1 cellular context compared by ENCODE assay signal in the genomic region with DNA sequence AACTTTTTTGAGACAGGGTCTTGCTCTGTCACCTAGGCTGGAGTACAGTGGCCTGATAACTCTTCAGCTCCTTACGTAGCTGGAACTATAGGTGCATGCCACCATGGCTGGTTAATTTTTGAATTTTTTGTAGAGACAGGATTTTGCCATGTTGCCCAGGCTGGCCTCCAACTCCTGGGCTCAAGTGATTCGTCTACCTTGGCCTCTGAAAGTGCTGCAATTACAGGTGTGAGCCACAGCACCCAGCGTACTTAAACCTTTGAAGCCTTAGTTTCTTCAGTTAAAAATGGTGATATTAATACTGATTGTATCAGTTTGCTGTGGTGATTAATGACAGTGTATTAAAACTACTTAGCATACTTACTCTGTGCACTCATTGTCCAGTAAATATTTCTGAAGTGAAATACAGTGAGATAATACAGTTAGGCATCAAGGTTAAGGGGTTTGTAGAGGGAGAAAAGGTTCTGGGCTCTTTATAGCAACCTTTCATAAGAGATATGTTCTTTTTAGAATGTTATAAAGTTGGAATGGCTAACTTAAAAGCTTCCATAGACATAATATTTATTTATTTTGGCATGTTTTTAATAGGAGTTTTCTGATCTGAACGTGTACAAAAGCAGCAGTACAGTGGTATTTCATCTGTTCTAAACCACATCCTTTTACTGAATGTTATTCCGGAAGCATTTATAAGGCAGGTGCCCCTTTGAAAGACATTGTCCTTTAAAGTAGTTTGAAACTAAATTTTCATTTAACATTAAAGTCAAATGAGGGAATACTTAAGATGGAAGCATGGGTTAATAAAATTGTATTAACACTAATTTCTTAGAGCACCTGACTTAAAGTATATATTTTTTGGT.
TF ChIP-seq lines count a peak whose summit lies in the region.

No MANE protein-coding gene starts in this region.

TF ChIP-seq in SK-N-SH, 30 proteins besides CTCF, POLR2A, EP300 and RAD21 (continued from another document):
- TF ChIP-seq, protein P1, sequence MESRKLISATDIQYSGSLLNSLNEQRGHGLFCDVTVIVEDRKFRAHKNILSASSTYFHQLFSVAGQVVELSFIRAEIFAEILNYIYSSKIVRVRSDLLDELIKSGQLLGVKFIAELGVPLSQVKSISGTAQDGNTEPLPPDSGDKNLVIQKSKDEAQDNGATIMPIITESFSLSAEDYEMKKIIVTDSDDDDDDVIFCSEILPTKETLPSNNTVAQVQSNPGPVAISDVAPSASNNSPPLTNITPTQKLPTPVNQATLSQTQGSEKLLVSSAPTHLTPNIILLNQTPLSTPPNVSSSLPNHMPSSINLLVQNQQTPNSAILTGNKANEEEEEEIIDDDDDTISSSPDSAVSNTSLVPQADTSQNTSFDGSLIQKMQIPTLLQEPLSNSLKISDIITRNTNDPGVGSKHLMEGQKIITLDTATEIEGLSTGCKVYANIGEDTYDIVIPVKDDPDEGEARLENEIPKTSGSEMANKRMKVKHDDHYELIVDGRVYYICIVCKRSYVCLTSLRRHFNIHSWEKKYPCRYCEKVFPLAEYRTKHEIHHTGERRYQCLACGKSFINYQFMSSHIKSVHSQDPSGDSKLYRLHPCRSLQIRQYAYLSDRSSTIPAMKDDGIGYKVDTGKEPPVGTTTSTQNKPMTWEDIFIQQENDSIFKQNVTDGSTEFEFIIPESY (IDR thresholded peaks at IDR 0.05; ENCODE audit: borderline replicate concordance, low read depth), result no peak
- no peak for TF ChIP-seq RFX5 (IDR thresholded peaks at IDR 0.05; ENCODE audit: low read length)
- TF ChIP-seq EZH2phosphoT487 (IDR thresholded peaks at IDR 0.05; ENCODE audit: borderline replicate concordance, low read depth), result no peak
- TF ChIP-seq FOSL2 (IDR thresholded peaks at IDR 0.05; ENCODE audit: borderline replicate concordance, low read depth), result no peak
- no peak for TF ChIP-seq POLR2AphosphoS5 (IDR thresholded peaks at IDR 0.05; ENCODE audit: low read depth, low read length)
